In genomic region chr6:56955171-56956155, GRCh38 we compare ENCODE assay signal across 8 cellular contexts. TPM values are rescaled to one million over a fixed set of nuclear protein-coding genes. Genes with fewer than 3 reads are reported as not detected.
DNase-seq lines count a peak whose midpoint lies in the region; ATAC-seq and TF ChIP-seq lines count a peak whose summit lies in the region.

No MANE protein-coding gene starts in this region.

- peak overlapping the region; percentile 67 to 93 (median 86) for H3K4me3 Mint-ChIP-seq in IgD-negative memory B cell
- peak overlapping the region; percentile 78 for H3K4me3 Mint-ChIP-seq in activated naive CD4-positive, alpha-beta T cell treated with anti-CD3 and anti-CD28 coated beads, Interleukin-2, amount 10 ng/mL, durations not matched to agents 7 days and 5 days

- no peaks in the 10 kb centered on the region for H3K9me3 Mint-ChIP-seq in IgD-negative memory B cell
- H3K9me3 Mint-ChIP-seq in activated naive CD4-positive, alpha-beta T cell treated with anti-CD3 and anti-CD28 coated beads, Interleukin-2, amount 10 ng/mL, durations not matched to agents 7 days and 5 days, result no peaks in the 10 kb centered on the region

- DNase-seq in EL (peak; percentile 97), Panc1 (ENCODE audit: low read depth, low spot score) (peak; percentile 89), germinal center (ENCODE audit: low spot score) (peak; percentile 55), non-pigmented ciliary epithelial cell (ENCODE audit: low read depth) (peak; percentile 53), tibial nerve (ENCODE audit: low spot score in 2 of 2) (peak; percentile 38 to 65)
- peak; percentile 75 for DNase-seq in activated naive CD4-positive, alpha-beta T cell treated with anti-CD3 and anti-CD28 coated beads, Interleukin-2, amount 10 ng/mL, durations not matched to agents 7 days and 5 days

- peak; percentile 68 for ATAC-seq in GM21576 (IDR thresholded peaks at IDR 0.05; ENCODE audit: unreplicated experiment)
- ATAC-seq in Panc1, result peak; percentile 91

- peak overlapping the region in 1 of 3 donors; percentile 55 for H3K27ac Mint-ChIP-seq in IgD-negative memory B cell
- peak overlapping the region; percentile 64 for H3K27ac Mint-ChIP-seq in activated naive CD4-positive, alpha-beta T cell treated with anti-CD3 and anti-CD28 coated beads, Interleukin-2, amount 10 ng/mL, durations not matched to agents 7 days and 5 days

- peaks cover 5 to 16% (median 13%) of the 10 kb centered on the region in 3 donors for H3K4me1 Mint-ChIP-seq in IgD-negative memory B cell
- peaks cover 22% of the 10 kb centered on the region for H3K4me1 Mint-ChIP-seq in activated naive CD4-positive, alpha-beta T cell treated with anti-CD3 and anti-CD28 coated beads, Interleukin-2, amount 10 ng/mL, durations not matched to agents 7 days and 5 days

- WGBS in tibial nerve, 2 donors, result 2 to 3% methylated on average over 33 to 54 of the region's 57 CpGs

- intact Hi-C loops in Panc1 (cut with micrococcal nuclease; ENCODE audit: unreplicated experiment), result loop anchor here (2.0 to 10.0 kb wide), 4 partner anchors 49 to 362 kb away; partner anchors contain the start of genes BAG2 and PRIM2

- in situ Hi-C loops in Panc1 (cut with HindIII; ENCODE audit: low pct_unique_long_range_greater_than_20kb, low sequenced_read_pairs), result no loop called here

- no peak for TF ChIP-seq POLR2A in tibial nerve (IDR thresholded peaks at IDR 0.05)

- H3K9me3 ChIP-seq in Panc1 (ENCODE audit: control insufficient read depth, insufficient read depth, low read depth, low read length) (no peaks in the 10 kb centered on the region), tibial nerve (no peaks in the 10 kb centered on the region)

- TF ChIP-seq EP300 in tibial nerve (IDR thresholded peaks at IDR 0.05), result no peak

- H3K4me1 ChIP-seq in Panc1 (ENCODE audit: control insufficient read depth, insufficient read depth, low read length) (peaks cover 34% of the 10 kb centered on the region), tibial nerve (peaks cover 0 to 32% (median 7%) of the 10 kb centered on the region in 4 donors)

- POLR2A ChIA-PET in Panc1 (lab: Charles Lee), result interaction anchor here (0.6 kb wide), 1 partner anchor 127 kb away, joined by 3 read pairs; no protein-coding TSS in a partner anchor

- peaks cover 47% of the 10 kb centered on the region for H3K27me3 Mint-ChIP-seq in IgD-negative memory B cell
- peaks cover 66% of the 10 kb centered on the region for H3K27me3 Mint-ChIP-seq in activated naive CD4-positive, alpha-beta T cell treated with anti-CD3 and anti-CD28 coated beads, Interleukin-2, amount 10 ng/mL, durations not matched to agents 7 days and 5 days

- H3K36me3 Mint-ChIP-seq in IgD-negative memory B cell, result no peaks in the 10 kb centered on the region
- no peaks in the 10 kb centered on the region for H3K36me3 Mint-ChIP-seq in activated naive CD4-positive, alpha-beta T cell treated with anti-CD3 and anti-CD28 coated beads, Interleukin-2, amount 10 ng/mL, durations not matched to agents 7 days and 5 days

- peak overlapping the region; percentile 95 for H3K27ac ChIP-seq in Panc1 (ENCODE audit: low read length)
- H3K27ac ChIP-seq in tibial nerve, result peak overlapping the region; percentile 42 to 78 (median 52)

- H3K4me3 ChIP-seq in Panc1 (ENCODE audit: low read depth in 2 of 2, low read length in 2 of 2) (peak overlapping the region; percentile 68 to 72), tibial nerve (peak overlapping the region; percentile 51 to 73 (median 60))

- TF ChIP-seq CTCF in Panc1 (IDR thresholded peaks at IDR 0.05) (peak; percentile 99), tibial nerve (IDR thresholded peaks at IDR 0.05) (peak; percentile 60 to 83 (median 72))

- H3K36me3 ChIP-seq in Panc1 (ENCODE audit: control insufficient read depth, insufficient read depth, low read length) (peaks cover 16% of the 10 kb centered on the region), tibial nerve (no peaks in the 10 kb centered on the region)

- CTCF ChIA-PET in Panc1 (lab: Charles Lee), result interaction anchor here (0.5 to 2.5 kb wide), 11 partner anchors 9 to 362 kb away, joined by 3 to 10 read pairs (median 5); partner anchors contain the start of genes KIAA1586 and PRIM2
- CTCF ChIA-PET in activated naive CD4-positive, alpha-beta T cell treated with anti-CD3 and anti-CD28 coated beads, Interleukin-2, amount 10 ng/mL, durations not matched to agents 7 days and 5 days (lab: Charles Lee), result interaction anchor here (0.7 to 2.3 kb wide), 4 partner anchors 51 to 366 kb away, joined by 3 to 13 read pairs (median 4); no protein-coding TSS in a partner anchor

- BruUV-seq in Panc1 (replicated peaks; lab: Mats Ljungman, UMichigan), result no TSS peak

- H3K27me3 ChIP-seq in Panc1 (ENCODE audit: control insufficient read depth, insufficient read depth, low read length), result no peaks in the 10 kb centered on the region
- H3K27me3 ChIP-seq in tibial nerve, result no peaks in the 10 kb centered on the region

RNA-seq across cellular contexts. Expression of gene BEND6, which starts 0.6 kb away (rescaled TPM):
- polyA plus RNA-seq in IgD-negative memory B cell, result not detected
- total RNA-seq in Panc1 (2021; ENCODE audit: unreplicated experiment), result 8.0 TPM
- 5.4 TPM for polyA plus RNA-seq in Panc1 (2012; ENCODE audit: insufficient read length)
- total RNA-seq in tibial nerve, result 1 to 10 TPM; 2.0 to 7.8 (median 3.3) TPM

Comparison
In these comparisons a context has a peak if more than half of its experiments do, and no peak if none do; other contexts are left out.
1. Peak in every context shown above with its lines: DNase-seq, ATAC-seq, H3K4me3 ChIP-seq and H3K27ac ChIP-seq.